In genomic region chr10:79084972-79085597, GRCh38 we compare ENCODE assay signal across 12 cellular contexts. TPM values are rescaled to one million over a fixed set of nuclear protein-coding genes. Genes with fewer than 3 reads are reported as not detected.
DNase-seq lines count a peak whose midpoint lies in the region; ATAC-seq, FAIRE-seq and TF ChIP-seq lines count a peak whose summit lies in the region.
"Had no signal": no experiment of that assay in that cellular context is flagged by ENCODE, and none has a peak within 500 bp of the region (broad histone marks: within the 10 kb centered on the region; RNA-seq: fewer than 3 reads in every experiment).

No MANE protein-coding gene starts in this region.

- peaks cover 0 to 2% of the 10 kb centered on the region in 2 experiments; a peak in 1 of 4 replicates for H3K27me3 ChIP-seq in GM12878 (replicated peaks in 1 of 2; ENCODE audit: control insufficient read depth in 2 of 2, insufficient read depth in 2 of 2, low read length in 1 of 2)
- H3K27me3 ChIP-seq in neuronal stem cell (ENCODE audit: control insufficient read depth in 3 of 3, insufficient read depth in 3 of 3, low read depth in 1 of 3, low read length in 3 of 3): no peaks in the 10 kb centered on the region

- no peak for TF ChIP-seq POLR2A in GM12878 (IDR thresholded peaks at IDR 0.05; ENCODE audit: low read depth, low read length)

- 38% methylated on average over 14 of the region's 14 CpGs for whole genome bisulfite sequencing in GM12878 (ENCODE audit: insufficient coverage, insufficient replicate concordance, low lambda C conversion rate, missing lambda C conversion rate)
- WGBS in neuronal stem cell (ENCODE audit: extremely low coverage in 2 of 2, insufficient read length in 2 of 2, insufficient replicate concordance in 1 of 2), 2 donors: no CpG with 5 or more reads among the region's 14 CpGs

- H3K4me2 ChIP-seq in GM12878 (ENCODE audit: control insufficient read depth, insufficient read depth) (no peak overlapping the region; the same call in 1 of the 2 replicates), neuronal stem cell (ENCODE audit: insufficient read depth, low read length, poor library complexity, severe bottlenecking) (no peak overlapping the region)

- H4K20me1 ChIP-seq in GM12878 (ENCODE audit: control insufficient read depth, insufficient read depth): no peaks in the 10 kb centered on the region

- H3K4me1 ChIP-seq in GM12878 (ENCODE audit: control insufficient read depth, insufficient read depth, low read length) (peaks cover 23% of the 10 kb centered on the region), neuronal stem cell (ENCODE audit: control insufficient read depth in 2 of 2, insufficient read depth in 1 of 2, low read depth in 1 of 2, low read length in 2 of 2) (peaks cover 22 to 25% of the 10 kb centered on the region in 2 donors)

- H3K9me3 ChIP-seq in GM12878 (replicated peaks; ENCODE audit: control insufficient read depth, insufficient read depth, low read length) (no peaks in the 10 kb centered on the region), neuronal stem cell (replicated peaks in 1 of 2; ENCODE audit: control insufficient read depth in 2 of 2, insufficient read depth in 1 of 2, low read depth in 1 of 2, low read length in 2 of 2) (no peaks in the 10 kb centered on the region)

- no peak overlapping the region for H3K14ac ChIP-seq in neuronal stem cell (ENCODE audit: low read length)

- no peak overlapping the region for H2AK5ac ChIP-seq in neuronal stem cell (ENCODE audit: low read depth, low read length)

- RAD21 ChIA-PET in GM12878 (lab: Charles Lee; ENCODE audit: unreplicated experiment): no interaction called here

- H2BK15ac ChIP-seq in neuronal stem cell (ENCODE audit: low read length): no peak overlapping the region

- TF ChIP-seq CTCF in C4-2B (conservative IDR thresholded peaks at IDR 0.05): no peak
- TF ChIP-seq CTCF in GM12878 (IDR thresholded peaks at IDR 0.05 in 2 of 3, conservative IDR thresholded peaks at IDR 0.05 in 1 of 3; ENCODE audit: control insufficient read depth in 2 of 3, extremely low read depth in 1 of 3, insufficient read depth in 1 of 3, low read depth in 3 of 3, low read length in 3 of 3): no peak
- no peak for TF ChIP-seq CTCF in D721Med (IDR thresholded peaks at IDR 0.05; ENCODE audit: insufficient read depth, missing control alignments)

- no peaks in the 10 kb centered on the region for H3K79me2 ChIP-seq in GM12878 (ENCODE audit: control insufficient read depth, insufficient read depth, low read length)

- peak overlapping the region; percentile 40 for H3K23ac ChIP-seq in neuronal stem cell (ENCODE audit: low read depth, low read length, poor library complexity)

- FAIRE-seq in GM12878 (lab: Jason Lieb, UNC): no peak
- no peak for FAIRE-seq in frontal cortex (lab: Jason Lieb, UNC)
- no peak for FAIRE-seq in D721Med (lab: Jason Lieb, UNC)

- H3K27ac Mint-ChIP-seq in immature natural killer cell: peak overlapping the region in 3 of 6 donors; percentile 39 to 77 (median 67)

- no peak overlapping the region for H2BK5ac ChIP-seq in neuronal stem cell (ENCODE audit: low read length)

- H3K4me3 ChIP-seq in GM12878 (no peak overlapping the region), neuronal stem cell (ENCODE audit: low read length in 2 of 2) (no peak overlapping the region)

- H3K18ac ChIP-seq in neuronal stem cell (ENCODE audit: low read length): peak overlapping the region; percentile 55

- no peak for TF ChIP-seq RAD21 in GM12878 (IDR thresholded peaks at IDR 0.05; ENCODE audit: insufficient read depth, low read depth, low read length)

- intact Hi-C loops in GM12878 (cut with micrococcal nuclease; ENCODE audit: unreplicated experiment): no loop called here

- SMC1A ChIA-PET in GM12878 (lab: Charles Lee; ENCODE audit: uncharacterized antibody, unreplicated experiment): no interaction called here

- ATAC-seq in HG02678 (IDR thresholded peaks at IDR 0.05; ENCODE audit: unreplicated experiment) (peak; percentile 52), GM12878 (peak; percentile 69)

- H3K27ac ChIP-seq in C4-2B (peak overlapping the region; percentile 69), GM12878 (ENCODE audit: control insufficient read depth, insufficient read depth) (no peak overlapping the region), neuronal stem cell (replicated peaks; ENCODE audit: low read length) (no peak overlapping the region)

- no peak overlapping the region for H3K4me3 Mint-ChIP-seq in immature natural killer cell

- in situ Hi-C loops in GM12878 (cut with MboI): no loop called here

- H4K91ac ChIP-seq in neuronal stem cell (ENCODE audit: low read depth, low read length, poor library complexity): no peak overlapping the region

- no peak overlapping the region for H4K8ac ChIP-seq in neuronal stem cell (ENCODE audit: low read depth, low read length)

- BruUV-seq in GM12878 (replicated peaks; lab: Mats Ljungman, UMichigan): no TSS peak

- H2AFZ ChIP-seq in GM12878 (ENCODE audit: control insufficient read depth, low read depth, low read length) (no peak overlapping the region), neuronal stem cell (ENCODE audit: low read length) (no peak overlapping the region)

- peaks cover 58 to 65% of the 10 kb centered on the region in 2 donors for H3K4me1 Mint-ChIP-seq in immature natural killer cell

- H3K9me3 Mint-ChIP-seq in immature natural killer cell: no peaks in the 10 kb centered on the region
- H3K9me3 Mint-ChIP-seq: activated naive CD4-positive, alpha-beta T cell treated with anti-CD3 and anti-CD28 coated beads, Interleukin-2, amount 50 U/mL, for 72 hours; CD4-positive, alpha-beta memory T cell; neural crest cell; T-cell had no signal

- POLR2A ChIA-PET in GM12878 (lab: Charles Lee): no interaction called here

- CTCF ChIA-PET in GM12878 (lab: Yijun Ruan, JAX): interaction anchor here (1.4 kb wide), 1 partner anchor 110 kb away, joined by 5 read pairs; no protein-coding TSS in a partner anchor

- no peak for TF ChIP-seq EP300 in GM12878 (IDR thresholded peaks at IDR 0.05; ENCODE audit: borderline replicate concordance in 1 of 2, control insufficient read depth in 1 of 2, low read depth in 2 of 2, low read length in 2 of 2)

- no peak overlapping the region for H3K9ac ChIP-seq in GM12878 (ENCODE audit: control insufficient read depth, insufficient read depth, low read length)
- H3K9ac ChIP-seq in neuronal stem cell (ENCODE audit: low read depth, low read length, poor library complexity): no peak overlapping the region

- no peak for DNase-seq in GM12878 (ENCODE audit: low read depth, low spot score)
- DNase-seq in neuronal stem cell (ENCODE audit: low spot score): no peak
- DNase-seq in immature natural killer cell: no peak
- DNase-seq in frontal cortex (ENCODE audit: low spot score in 2 of 2): no peak
- no peak for DNase-seq in D721Med (ENCODE audit: insufficient read length, low spot score)
- DNase-seq in NCI-H1092 treated with DMSO at 0.1 percent for 48 hours (lab: John Stamatoyannopoulos, UW): no peak
- DNase-seq: CD4-positive, alpha-beta memory T cell; T-cell had no signal

- no peak overlapping the region for H2BK12ac ChIP-seq in neuronal stem cell (ENCODE audit: low read length)

- H2BK120ac ChIP-seq in neuronal stem cell (ENCODE audit: low read depth, low read length): no peak overlapping the region

- no peaks in the 10 kb centered on the region for H3K36me3 ChIP-seq in GM12878 (ENCODE audit: control insufficient read depth in 2 of 2, insufficient read depth in 2 of 2, low read length in 1 of 2)
- peaks cover 0 to 22% of the 10 kb centered on the region in 2 donors for H3K36me3 ChIP-seq in neuronal stem cell (replicated peaks in 1 of 2; ENCODE audit: control insufficient read depth in 2 of 2, insufficient read depth in 2 of 2, low read length in 2 of 2)

- peaks cover 40% of the 10 kb centered on the region for H3K79me1 ChIP-seq in neuronal stem cell (ENCODE audit: low read depth, low read length)

- peaks cover 0 to 5% (median 0%) of the 10 kb centered on the region in 3 donors for H3K27me3 Mint-ChIP-seq in immature natural killer cell (ENCODE audit: low read depth in 3 of 3)
- H3K27me3 Mint-ChIP-seq: CD4-positive, alpha-beta memory T cell; T-cell had no signal

- no peaks in the 10 kb centered on the region for H3K36me3 Mint-ChIP-seq in immature natural killer cell
- H3K36me3 Mint-ChIP-seq: activated naive CD4-positive, alpha-beta T cell treated with anti-CD3 and anti-CD28 coated beads, Interleukin-2, amount 50 U/mL, for 72 hours; CD4-positive, alpha-beta memory T cell had no signal

- no peak overlapping the region for H3K4ac ChIP-seq in neuronal stem cell (ENCODE audit: low read length)

TF ChIP-seq in GM12878, 131 proteins besides CTCF, POLR2A, EP300 and RAD21:
- no peak for TF ChIP-seq CHD1 (IDR thresholded peaks at IDR 0.05; ENCODE audit: low read depth, low read length)
- TF ChIP-seq NR2F1 (conservative IDR thresholded peaks at IDR 0.05): 0 out of 2 replicates have a peak, but pooled peaks have one; percentile 13
- no peak for TF ChIP-seq NR2C2 (IDR thresholded peaks at IDR 0.05; ENCODE audit: borderline replicate concordance, control insufficient read depth, insufficient read length, low read depth)
- TF ChIP-seq CREB1 (IDR thresholded peaks at IDR 0.05; ENCODE audit: low read depth): no peak
- TF ChIP-seq STAT1 (conservative IDR thresholded peaks at IDR 0.05): no peak
- TF ChIP-seq ZNF622 (IDR thresholded peaks at IDR 0.05): no peak
- peak; percentile 29; the same call in 1 of the 2 replicates for TF ChIP-seq RUNX3 (IDR thresholded peaks at IDR 0.05; ENCODE audit: low read length)
- TF ChIP-seq POLR2AphosphoS2 (IDR thresholded peaks at IDR 0.05; ENCODE audit: low read depth, low read length): no peak
- TF ChIP-seq SIX5 (IDR thresholded peaks at IDR 0.05; ENCODE audit: low read depth, low read length, severe bottlenecking): no peak

RNA-seq across cellular contexts. Expression of gene ZMIZ1, which starts 16.3 kb away (rescaled TPM):
- total RNA-seq in GM12878 (2013; cell fraction: nucleolus; rRNA removed): 58.0 and 59.2 TPM in 2 replicates
- total RNA-seq in GM12878 (2014; rRNA removed) (11.6 and 15.6 TPM in 2 replicates), GM12878 (2014; rRNA removed; fragmentation: Illumina TruSeq; extraction: Trizol) (8.8 and 9.3 TPM in 2 replicates), GM12878 (2021) (76.8 and 82.3 TPM in 2 replicates), frontal cortex (19.6 TPM)
- 13.1 TPM for polyA plus RNA-seq in GM12878 (2011; ENCODE audit: low read depth)
- polyA plus RNA-seq in GM12878 (2011; rRNA removed) (3.8 and 6.2 TPM in 2 replicates), GM12878 (2014; fragmentation: Illumina TruSeq; extraction: Trizol) (30.8 and 53.4 TPM in 2 replicates), GM12878 (2014; fragmentation: Nextera tagmentation; extraction: Ambion mirVana) (1 to 10 TPM; 3.1 to 4.5 TPM), GM12878 (2014; rRNA removed) (25.3 and 42.8 TPM in 2 replicates), GM12878 (2016; fragmentation: Nextera tagmentation; extraction: Ambion mirVana) (10 to 100 TPM; 14.6 to 15.3 TPM), immature natural killer cell (1 to 10 TPM; 1.2 to 9.5 (median 1.8) TPM)
- 10.6 and 15.1 TPM in 2 replicates for polyA plus RNA-seq in GM12878 (2011; cell fraction: cytosol; rRNA removed)
- polyA plus RNA-seq in GM12878 (2011; cell fraction: nucleus; rRNA removed): 38.2 and 62.5 TPM in 2 replicates
- 29.9 and 31.2 TPM in 2 replicates for polyA plus RNA-seq in GM12878 (2012)
- 12.3 and 21.0 TPM in 2 replicates for polyA minus RNA-seq in GM12878 (2011; rRNA and poly(A)+ RNA removed)
- polyA minus RNA-seq in GM12878 (2011; cell fraction: cytosol; rRNA and poly(A)+ RNA removed): 19.8 and 25.0 TPM in 2 replicates
- polyA minus RNA-seq in GM12878 (2011; cell fraction: nucleus; rRNA and poly(A)+ RNA removed): 21.2 and 33.5 TPM in 2 replicates
- polyA plus RNA-seq in neuronal stem cell (2013, experiment 1 of 2): 21.6 TPM
- polyA plus RNA-seq in neuronal stem cell (2013, experiment 2 of 2): 24.3 TPM
